ENCODE assay signal across 9 cellular contexts in genomic region chrX:74382613-74383012, GRCh38. TPM values are rescaled to one million over a fixed set of nuclear protein-coding genes. Genes with fewer than 3 reads are reported as not detected.
DNase-seq lines count a peak whose midpoint lies in the region; ATAC-seq and TF ChIP-seq lines count a peak whose summit lies in the region.
"Had no signal": no experiment of that assay in that cellular context is flagged by ENCODE, and none has a peak within 500 bp of the region (broad histone marks: within the 10 kb centered on the region; RNA-seq: fewer than 3 reads in every experiment).

No MANE protein-coding gene starts in this region.

- no peak overlapping the region for H3K27ac ChIP-seq in colonic mucosa
- H3K27ac ChIP-seq in liver (ENCODE audit: low read depth in 1 of 2, low read length in 2 of 2), result no peak overlapping the region
- H3K27ac ChIP-seq: neutrophil had no signal

- intact Hi-C loops in colonic mucosa (cut with DNase I), result loop anchor here (10.0 kb wide), 1 partner anchor 1222 kb away; no protein-coding TSS in a partner anchor

- TF ChIP-seq RAD21 in liver (IDR thresholded peaks at IDR 0.05), result peak; percentile 68 to 81

- no peaks in the 10 kb centered on the region for H3K36me3 ChIP-seq in colonic mucosa
- H3K36me3 ChIP-seq in liver (ENCODE audit: control insufficient read depth in 4 of 4, insufficient read depth in 3 of 4, low read depth in 1 of 4, low read length in 3 of 4), result no peaks in the 10 kb centered on the region
- H3K36me3 ChIP-seq: neutrophil had no signal

- ATAC-seq in HG02759 (IDR thresholded peaks at IDR 0.05; ENCODE audit: unreplicated experiment) (peak; percentile 74), GM21528 (IDR thresholded peaks at IDR 0.05; ENCODE audit: low FRiP score, unreplicated experiment) (no peak)

- TF ChIP-seq CTCF in GM12872 (IDR thresholded peaks at IDR 0.05; ENCODE audit: insufficient read depth, low read depth, low read length) (peak; percentile 83), colonic mucosa (IDR thresholded peaks at IDR 0.05) (peak; percentile 80), liver (IDR thresholded peaks at IDR 0.05; ENCODE audit: low read depth, low read length, missing input control) (peak; percentile 70)

- DNase-seq in NCI-H460 (ENCODE audit: extremely low read depth, low read depth) (peak; percentile 66), colonic mucosa (peak; percentile 75)
- DNase-seq in activated CD4-positive, alpha-beta T cell treated with anti-CD3 and anti-CD28 coated beads for 24 hours (ENCODE audit: low read depth in 2 of 2), result peak; percentile 43 to 57
- peak; percentile 23 for DNase-seq in stimulated activated CD8-positive, alpha-beta memory T cell treated with anti-CD3 and anti-CD28 coated beads, Interleukin-12 subunit alpha, Interleukin-12 subunit beta, amount 100 ng/mL, for 1 hour (ENCODE audit: low read depth)

- H3K4me1 ChIP-seq in colonic mucosa (no peaks in the 10 kb centered on the region), liver (ENCODE audit: control insufficient read depth in 4 of 4, insufficient read depth in 4 of 4, low read length in 3 of 4) (no peaks in the 10 kb centered on the region)

- WGBS in liver, result 31% methylated on average over 2 of the region's 2 CpGs

- H3K9ac ChIP-seq in colonic mucosa (ENCODE audit: low read depth in 2 of 2, low read length in 2 of 2) (no peak overlapping the region), liver (ENCODE audit: low read depth in 1 of 2, low read length in 2 of 2) (peak overlapping the region in 1 of 2 donors; percentile 3)

- H3K9me3 ChIP-seq in colonic mucosa (no peaks in the 10 kb centered on the region), liver (ENCODE audit: control insufficient read depth in 4 of 4, low read length in 3 of 4) (no peaks in the 10 kb centered on the region)
- H3K9me3 ChIP-seq: neutrophil had no signal

- H3K27me3 ChIP-seq in colonic mucosa (no peaks in the 10 kb centered on the region), liver (ENCODE audit: control insufficient read depth in 4 of 4, insufficient read depth in 4 of 4, low read length in 3 of 4) (no peaks in the 10 kb centered on the region)
- H3K27me3 ChIP-seq: neutrophil had no signal

- no peak overlapping the region for H3K4me3 ChIP-seq in colonic mucosa
- no peak overlapping the region for H3K4me3 ChIP-seq in liver (ENCODE audit: low read depth in 1 of 3, low read length in 3 of 3)

TF ChIP-seq in liver, 16 proteins besides CTCF, POLR2A, EP300 and RAD21:
- TF ChIP-seq TAF1 (conservative IDR thresholded peaks at IDR 0.05) (no peak), FOXA1 (IDR thresholded peaks at IDR 0.05) (no peak), RXRA (IDR thresholded peaks at IDR 0.05) (no peak), FOXA2 (IDR thresholded peaks at IDR 0.05) (no peak), MAX (IDR thresholded peaks at IDR 0.05) (no peak), ATF3 (IDR thresholded peaks at IDR 0.05) (no peak)

RNA-seq across cellular contexts. Expression of gene SLC16A2, which starts 38.7 kb away (rescaled TPM):
- 0.82 and 1.2 TPM in 2 replicates for total RNA-seq in NCI-H460 (2014; rRNA removed; shearing (Covaris generic))
- 0.75 and 1.9 TPM in 2 replicates for polyA plus RNA-seq in NCI-H460 (2014; cell fraction: nucleus; rRNA removed)
- total RNA-seq in colonic mucosa, result 1 to 10 TPM; 1.3 to 2.9 TPM
- 10 to 100 TPM; 10.0 to 24.1 TPM for total RNA-seq in liver
- polyA plus RNA-seq in liver, result 10 to 100 TPM; 19.7 to 32.7 TPM

Comparison
In these comparisons a context has a peak if more than half of its experiments do, and no peak if none do; other contexts are left out.
1. DNase-seq: peak in every context shown above with its lines; median percentile 75 in colonic mucosa; 66 in NCI-H460; 50 in activated CD4-positive, alpha-beta T cell treated with anti-CD3 and anti-CD28 coated beads for 24 hours; 23 in stimulated activated CD8-positive, alpha-beta memory T cell treated with anti-CD3 and anti-CD28 coated beads, Interleukin-12 subunit alpha, Interleukin-12 subunit beta, amount 100 ng/mL, for 1 hour.